In genomic region chr11:34158661-34159060, GRCh38 we compare ENCODE assay signal across 37 cellular contexts. TPM values are rescaled to one million over a fixed set of nuclear protein-coding genes. Genes with fewer than 3 reads are reported as not detected.
DNase-seq lines count a peak whose midpoint lies in the region; ATAC-seq lines count a peak whose summit lies in the region.
"Had no signal": no experiment of that assay in that cellular context is flagged by ENCODE, and none has a peak within 500 bp of the region (broad histone marks: within the 10 kb centered on the region; RNA-seq: fewer than 3 reads in every experiment).

No MANE protein-coding gene starts in this region.

- peak; percentile 71 for DNase-seq in activated CD4-positive, alpha-beta T cell treated with anti-CD3 and anti-CD28 coated beads, Interleukin-2, amount 10 ng/mL, durations not matched to agents 24 days and 14 days
- DNase-seq in activated CD4-positive, alpha-beta T cell treated with anti-CD3 and anti-CD28 coated beads, Interleukin-2, amount 50 U/mL, for 4 hours: no peak
- DNase-seq in activated T-cell treated with anti-CD3 and anti-CD28 coated beads, Interleukin-2, amount 50 U/mL, for 72 hours: peak in 1 of 2 donors; percentile 38
- DNase-seq in immature natural killer cell (peak; percentile 14 to 24 (median 17)), RPMI8226 (no peak)
- DNase-seq: activated CD4-positive, CD25-positive, alpha-beta regulatory T cell; activated gamma-delta T cell; amygdala; brain microvascular endothelial cell; Calu3; cerebellar nuclear complex; dermis blood vessel endothelial cell; DND-41; esophagus squamous epithelium; foreskin keratinocyte; GF-D8; head of caudate nucleus; Karpas-422; left ventricle myocardium superior; NCI-H1417 treated with DMSO at 0.1 percent for 48 hours; NCI-H2081; NCI-H2227 treated with DMSO at 0.1 percent for 48 hours; NCI-H526 treated with DMSO at 0.1 percent for 48 hours; PC-9; right lobe of liver; Right ventricle myocardium superior; spleen; stimulated activated CD4-positive, alpha-beta T cell treated with anti-CD3 and anti-CD28 coated beads, Interleukin-4, amount 100 ng/mL, for 24 hours; stimulated activated naive CD4-positive, alpha-beta T cell had no signal

- peaks cover 25% of the 10 kb centered on the region for H3K36me3 Mint-ChIP-seq in activated CD4-positive, alpha-beta T cell treated with anti-CD3 and anti-CD28 coated beads, Interleukin-2, amount 10 ng/mL, durations not matched to agents 24 days and 14 days (ENCODE audit: low read depth)
- peaks cover 0 to 2% of the 10 kb centered on the region in 2 donors for H3K36me3 Mint-ChIP-seq in activated T-cell treated with anti-CD3 and anti-CD28 coated beads, Interleukin-2, amount 50 U/mL, for 72 hours (ENCODE audit: insufficient read depth in 2 of 2)
- no peaks in the 10 kb centered on the region for H3K36me3 Mint-ChIP-seq in immature natural killer cell

- peak overlapping the region; percentile 62 for H3K27ac Mint-ChIP-seq in activated CD4-positive, alpha-beta T cell treated with anti-CD3 and anti-CD28 coated beads, Interleukin-2, amount 10 ng/mL, durations not matched to agents 24 days and 14 days
- no peak overlapping the region for H3K27ac Mint-ChIP-seq in activated T-cell treated with anti-CD3 and anti-CD28 coated beads, Interleukin-2, amount 50 U/mL, for 72 hours
- H3K27ac Mint-ChIP-seq in immature natural killer cell: no peak overlapping the region
- H3K27ac Mint-ChIP-seq: T-helper 1 cell treated with Interleukin-12 subunit alpha and Interleukin-12 subunit beta and Interleukin-4 antibody, amounts not matched to agents 30 μg/mL and 1 μg/mL, for 36 hours had no signal

- no peaks in the 10 kb centered on the region for H3K27me3 ChIP-seq in BLaER1
- H3K27me3 ChIP-seq: brain microvascular endothelial cell, esophagus squamous epithelium, foreskin keratinocyte, right lobe of liver, spleen had no signal

- no peak overlapping the region for H3K4me3 ChIP-seq in BLaER1
- H3K4me3 ChIP-seq: esophagus squamous epithelium, HAP-1, PC-9, right lobe of liver, spleen, thoracic aorta had no signal

- peaks cover 15% of the 10 kb centered on the region for H3K4me1 Mint-ChIP-seq in activated CD4-positive, alpha-beta T cell treated with anti-CD3 and anti-CD28 coated beads, Interleukin-2, amount 10 ng/mL, durations not matched to agents 24 days and 14 days
- peaks cover 39% of the 10 kb centered on the region for H3K4me1 Mint-ChIP-seq in activated T-cell treated with anti-CD3 and anti-CD28 coated beads, Interleukin-2, amount 50 U/mL, for 72 hours (ENCODE audit: low read depth)
- H3K4me1 Mint-ChIP-seq in immature natural killer cell: peaks cover 5 to 6% of the 10 kb centered on the region in 2 donors

- peaks cover 61% of the 10 kb centered on the region for H3K4me1 ChIP-seq in BLaER1
- H3K4me1 ChIP-seq: foreskin keratinocyte, HAP-1 had no signal

- no peaks in the 10 kb centered on the region for H3K27me3 Mint-ChIP-seq in activated CD4-positive, alpha-beta T cell treated with anti-CD3 and anti-CD28 coated beads, Interleukin-2, amount 10 ng/mL, durations not matched to agents 24 days and 14 days
- no peaks in the 10 kb centered on the region for H3K27me3 Mint-ChIP-seq in activated T-cell treated with anti-CD3 and anti-CD28 coated beads, Interleukin-2, amount 50 U/mL, for 72 hours (ENCODE audit: low read depth)
- H3K27me3 Mint-ChIP-seq in immature natural killer cell (ENCODE audit: low read depth in 3 of 3): peaks cover 0 to 4% (median 2%) of the 10 kb centered on the region in 3 donors

- H3K4me3 Mint-ChIP-seq in activated CD4-positive, alpha-beta T cell treated with anti-CD3 and anti-CD28 coated beads, Interleukin-2, amount 10 ng/mL, durations not matched to agents 24 days and 14 days: no peak overlapping the region
- no peak overlapping the region for H3K4me3 Mint-ChIP-seq in activated T-cell treated with anti-CD3 and anti-CD28 coated beads, Interleukin-2, amount 50 U/mL, for 72 hours
- H3K4me3 Mint-ChIP-seq in immature natural killer cell: no peak overlapping the region
- H3K4me3 Mint-ChIP-seq: T-helper 1 cell treated with Interleukin-12 subunit alpha and Interleukin-12 subunit beta and Interleukin-4 antibody, amounts not matched to agents 30 μg/mL and 1 μg/mL, for 36 hours had no signal

- peaks cover 12% of the 10 kb centered on the region; the same call in 1 of the 2 replicates for H3K36me3 ChIP-seq in BLaER1

- no peaks in the 10 kb centered on the region for H3K9me3 Mint-ChIP-seq in activated CD4-positive, alpha-beta T cell treated with anti-CD3 and anti-CD28 coated beads, Interleukin-2, amount 10 ng/mL, durations not matched to agents 24 days and 14 days
- H3K9me3 Mint-ChIP-seq in activated T-cell treated with anti-CD3 and anti-CD28 coated beads, Interleukin-2, amount 50 U/mL, for 72 hours: no peaks in the 10 kb centered on the region
- H3K9me3 Mint-ChIP-seq in immature natural killer cell: no peaks in the 10 kb centered on the region
- H3K9me3 Mint-ChIP-seq: T-helper 1 cell treated with Interleukin-12 subunit alpha and Interleukin-12 subunit beta and Interleukin-4 antibody, amounts not matched to agents 30 μg/mL and 1 μg/mL, for 36 hours had no signal

- peaks cover 22% of the 10 kb centered on the region for H4K20me1 ChIP-seq in BLaER1

- ATAC-seq in activated T-cell treated with anti-CD3 and anti-CD28 coated beads, Interleukin-2, amount 50 U/mL, for 72 hours (replicated peaks in 1 of 2): peak; percentile 19 to 27
- ATAC-seq in GM19397 (IDR thresholded peaks at IDR 0.05; ENCODE audit: unreplicated experiment): no peak
- ATAC-seq in HG02588 (IDR thresholded peaks at IDR 0.05; ENCODE audit: unreplicated experiment): no peak
- ATAC-seq: foreskin keratinocyte, HepG2, left ventricle myocardium superior, right lobe of liver, SK-N-SH treated with all-trans-retinoic acid at 6 μM for 48 hours had no signal

- H3K9ac ChIP-seq in BLaER1: no peak overlapping the region

- intact Hi-C loops in activated CD4-positive, alpha-beta T cell treated with anti-CD3 and anti-CD28 coated beads, Interleukin-2, amount 10 ng/mL, durations not matched to agents 24 days and 14 days (cut with micrococcal nuclease): no loop called here

- H3K9me3 ChIP-seq in BLaER1: no peaks in the 10 kb centered on the region
- H3K9me3 ChIP-seq: esophagus squamous epithelium, HAP-1, right lobe of liver, spleen, thoracic aorta had no signal

- peak overlapping the region; percentile 58 for H3K4me2 ChIP-seq in BLaER1
- H3K4me2 ChIP-seq: PC-9 had no signal

- no peak overlapping the region for H3K27ac ChIP-seq in BLaER1
- H3K27ac ChIP-seq: brain microvascular endothelial cell, esophagus squamous epithelium, foreskin keratinocyte, PC-9, right lobe of liver, spleen, thoracic aorta had no signal

RNA-seq across cellular contexts. Expression of gene NAT10, which starts 53.2 kb away (rescaled TPM):
- 162 and 169 TPM in 2 replicates for total RNA-seq in activated CD4-positive, alpha-beta T cell treated with anti-CD3 and anti-CD28 coated beads, Interleukin-2, amount 10 ng/mL, durations not matched to agents 24 days and 14 days
- total RNA-seq in activated T-cell treated with anti-CD3 and anti-CD28 coated beads, Interleukin-2, amount 50 U/mL, for 72 hours: 10 to 100 TPM; 64.4 to 77.0 TPM
- 10 to 100 TPM in 2 of 3 donors, 1 to 10 TPM in 1; 7.7 to 31.8 (median 16.8) TPM for polyA plus RNA-seq in immature natural killer cell

Comparison
In these comparisons a context has a peak if more than half of its experiments do, and no peak if none do; other contexts are left out.
1. DNase-seq: peak in activated CD4-positive, alpha-beta T cell treated with anti-CD3 and anti-CD28 coated beads, Interleukin-2, amount 10 ng/mL, durations not matched to agents 24 days and 14 days (single experiment) and immature natural killer cell (3 of 3); none in activated CD4-positive, alpha-beta T cell treated with anti-CD3 and anti-CD28 coated beads, Interleukin-2, amount 50 U/mL, for 4 hours (0 of 2) and RPMI8226 (single experiment).
2. ATAC-seq: peak in activated T-cell treated with anti-CD3 and anti-CD28 coated beads, Interleukin-2, amount 50 U/mL, for 72 hours (2 of 2); none in GM19397 (single experiment) and HG02588 (single experiment).